In the genomic region with DNA sequence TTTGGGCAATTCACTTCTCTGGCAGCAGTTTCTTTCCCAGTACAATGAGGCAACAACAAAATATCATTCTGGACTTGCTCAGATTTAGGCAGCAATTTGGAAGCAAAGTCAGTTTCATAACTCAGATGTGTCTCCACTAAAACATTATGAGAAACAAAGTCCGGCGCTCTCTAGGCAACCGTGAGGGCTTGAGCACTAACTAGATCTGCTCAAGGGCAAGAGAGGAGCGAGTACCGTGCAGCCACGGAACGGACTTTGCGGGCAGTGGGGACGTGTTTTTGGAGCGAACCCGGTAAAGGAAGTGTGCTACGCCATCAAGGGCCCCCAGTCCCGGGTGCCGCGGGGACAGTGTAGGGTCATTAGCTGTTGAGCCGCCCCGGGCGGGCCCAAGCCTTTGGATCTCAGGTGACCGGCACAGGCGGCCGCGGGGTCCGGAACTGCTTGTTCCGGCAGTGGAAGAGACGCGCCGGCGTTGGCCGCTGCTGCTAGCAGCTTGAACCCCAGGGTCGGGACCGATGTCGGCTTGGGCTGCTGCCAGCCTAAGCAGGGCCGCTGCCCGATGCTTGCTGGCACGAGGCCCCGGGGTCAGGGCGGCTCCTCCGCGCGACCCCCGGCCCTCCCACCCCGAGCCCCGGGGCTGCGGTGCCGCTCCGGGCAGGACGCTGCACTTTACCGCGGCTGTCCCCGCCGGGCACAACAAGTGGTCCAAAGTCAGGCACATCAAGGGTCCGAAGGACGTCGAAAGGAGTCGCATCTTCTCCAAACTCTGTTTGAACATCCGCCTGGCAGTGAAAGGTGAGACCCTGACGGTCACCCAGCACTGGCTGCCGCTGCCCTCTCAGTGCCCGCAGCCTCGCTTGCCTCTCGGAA, we compare ENCODE assay signal across 8 cellular contexts. TPM values are rescaled to one million over a fixed set of nuclear protein-coding genes. Genes with fewer than 3 reads are reported as not detected.
DNase-seq lines count a peak whose midpoint lies in the region; ATAC-seq and TF ChIP-seq lines count a peak whose summit lies in the region.

A gene (plus strand): TSS at position 327 of the 870 bp plus-strand sequence. CDS start 189 bp downstream, at position 516.

- H3K23ac ChIP-seq in neuronal stem cell (ENCODE audit: low read depth, low read length, poor library complexity) = peak within 1 kb of the TSS; percentile 90

- ATAC-seq in HCT116 (peak; percentile 97), gastroesophageal sphincter (peak; percentile 93)

- no peak within 1 kb of the TSS for H2BK120ac ChIP-seq in neuronal stem cell (ENCODE audit: low read depth, low read length)

- intact Hi-C loops in HCT116 (cut with micrococcal nuclease) = loop anchor here (5.0 kb wide), 1 partner anchor 49 kb away; a partner anchor contains a TSS

- H3K9me2 ChIP-seq in HCT116 (ENCODE audit: insufficient read depth) = no peaks in the 10 kb centered on the region

- TF ChIP-seq POLR2A in HCT116 (IDR thresholded peaks at IDR 0.05; ENCODE audit: borderline replicate concordance, extremely low read depth, insufficient read depth, insufficient read length) = peak; percentile 73
- TF ChIP-seq POLR2A in gastroesophageal sphincter (IDR thresholded peaks at IDR 0.05) = peak; percentile 61 to 62

- H3K27me3 ChIP-seq in HCT116 (ENCODE audit: insufficient read depth, low read length) = no peaks in the 10 kb centered on the region
- no peaks in the 10 kb centered on the region for H3K27me3 ChIP-seq in gastroesophageal sphincter
- no peaks in the 10 kb centered on the region for H3K27me3 ChIP-seq in neuronal stem cell (ENCODE audit: control insufficient read depth in 3 of 3, insufficient read depth in 3 of 3, low read depth in 1 of 3, low read length in 3 of 3)

- BruUV-seq in HCT116 (replicated peaks; lab: Mats Ljungman, UMichigan) = no TSS peak

- POLR2A ChIA-PET in HCT116 (lab: Charles Lee) = interaction anchor here (1.3 to 2.2 kb wide), 2 partner anchors 17 to 21 kb away, joined by 4 to 6 read pairs; a partner anchor contains a TSS

- H3K4me2 ChIP-seq in HCT116 (ENCODE audit: low read length) = peak within 1 kb of the TSS; percentile 95
- H3K4me2 ChIP-seq in neuronal stem cell (ENCODE audit: insufficient read depth, low read length, poor library complexity, severe bottlenecking) = peak within 1 kb of the TSS; percentile 79

- in situ Hi-C loops in SK-MEL-5 (cut with HindIII; ENCODE audit: low pct_unique_long_range_greater_than_20kb, low sequenced_read_pairs) = no loop called here

- peaks cover 4% of the 10 kb centered on the region for H3K79me1 ChIP-seq in neuronal stem cell (ENCODE audit: low read depth, low read length)

- H2BK5ac ChIP-seq in neuronal stem cell (ENCODE audit: low read length) = no peak within 1 kb of the TSS

- peak; percentile 71 for DNase-seq in GDM1 (lab: John Stamatoyannopoulos, UW)
- peak; percentile 79 for DNase-seq in HCT116 (ENCODE audit: low read depth, low spot score)
- peak; percentile 64 for DNase-seq in MV-4-11 (lab: John Stamatoyannopoulos, UW)
- DNase-seq in SK-MEL-5 (ENCODE audit: low read depth, low spot score) = peak; percentile 82
- peak; percentile 58 to 76 (median 64) for DNase-seq in activated naive CD4-positive, alpha-beta T cell (lab: John Stamatoyannopoulos, UW)
- DNase-seq in neuronal stem cell (ENCODE audit: low spot score) = peak; percentile 74
- DNase-seq in stromal cell of bone marrow (ENCODE audit: low read depth) = peak; percentile 62

- no peak within 1 kb of the TSS for H2BK12ac ChIP-seq in neuronal stem cell (ENCODE audit: low read length)

- 1 to 3% methylated on average over 12 to 21 of the region's 61 CpGs for WGBS in gastroesophageal sphincter (ENCODE audit: low coverage in 1 of 2), 2 donors
- no CpG with 5 or more reads among the region's 61 CpGs for WGBS in neuronal stem cell (ENCODE audit: extremely low coverage in 2 of 2, insufficient read length in 2 of 2, insufficient replicate concordance in 1 of 2), 2 donors

- CTCF ChIA-PET in HCT116 (lab: Charles Lee) = interaction anchor here (2.8 kb wide), 1 partner anchor 11 kb away, joined by 11 read pairs; no protein-coding TSS in a partner anchor

- H2AK5ac ChIP-seq in neuronal stem cell (ENCODE audit: low read depth, low read length) = peak within 1 kb of the TSS; percentile 81

- RAD21 ChIA-PET in HCT116 (lab: Charles Lee; ENCODE audit: low non-redundant PET in 1 of 2, low total read pairs in 2 of 2, uncharacterized antibody in 2 of 2, unreplicated experiment in 2 of 2) = interaction anchor here in 1 of 2 experiments (0.6 kb wide), 1 partner anchor 57 kb away, joined by 4 read pairs; no protein-coding TSS in a partner anchor

- TF ChIP-seq CTCF in HCT116 (IDR thresholded peaks at IDR 0.05 in 2 of 3, conservative IDR thresholded peaks at IDR 0.05 in 1 of 3; ENCODE audit: borderline replicate concordance in 1 of 3, insufficient read depth in 1 of 3, low read depth in 2 of 3, low read length in 2 of 3) (no peak), gastroesophageal sphincter (IDR thresholded peaks at IDR 0.05) (peak in 1 of 4 experiments; percentile 23)

- no peak within 1 kb of the TSS for H2BK15ac ChIP-seq in neuronal stem cell (ENCODE audit: low read length)

- H3K9me3 ChIP-seq in HCT116 (ENCODE audit: control insufficient read depth in 1 of 2, insufficient read depth in 1 of 2, low read depth in 1 of 2, low read length in 2 of 2) = no peaks in the 10 kb centered on the region
- no peaks in the 10 kb centered on the region for H3K9me3 ChIP-seq in gastroesophageal sphincter
- no peaks in the 10 kb centered on the region for H3K9me3 ChIP-seq in neuronal stem cell (replicated peaks in 1 of 2; ENCODE audit: control insufficient read depth in 2 of 2, insufficient read depth in 1 of 2, low read depth in 1 of 2, low read length in 2 of 2)

- peak within 1 kb of the TSS; percentile 70 for H3K18ac ChIP-seq in neuronal stem cell (ENCODE audit: low read length)

- H3K27ac ChIP-seq in HCT116 (ENCODE audit: low read depth, low read length) (peak within 1 kb of the TSS; percentile 48), gastroesophageal sphincter (peak within 1 kb of the TSS; percentile 57 to 93 (median 90)), neuronal stem cell (replicated peaks; ENCODE audit: low read length) (no peak within 1 kb of the TSS)

- H3K9ac ChIP-seq in HCT116 (ENCODE audit: low read length) = peak within 1 kb of the TSS; percentile 84
- H3K9ac ChIP-seq in neuronal stem cell (ENCODE audit: low read depth, low read length, poor library complexity) = peak within 1 kb of the TSS; percentile 95

- no peak within 1 kb of the TSS for H4K91ac ChIP-seq in neuronal stem cell (ENCODE audit: low read depth, low read length, poor library complexity)

- H3K4ac ChIP-seq in neuronal stem cell (ENCODE audit: low read length) = no peak within 1 kb of the TSS

- peak; percentile 19; the same call in 1 of the 2 replicates for TF ChIP-seq RAD21 in HCT116 (IDR thresholded peaks at IDR 0.05; ENCODE audit: low read depth)

- H2AFZ ChIP-seq in HCT116 (ENCODE audit: low read depth, low read length, poor library complexity, severe bottlenecking) (peak within 1 kb of the TSS; percentile 50), neuronal stem cell (ENCODE audit: low read length) (peak within 1 kb of the TSS; percentile 91)

- peaks cover 7 to 20% of the 10 kb centered on the region in 2 experiments for H3K4me1 ChIP-seq in HCT116 (ENCODE audit: control insufficient read depth in 1 of 2, insufficient read depth in 2 of 2, low read length in 2 of 2)
- H3K4me1 ChIP-seq in gastroesophageal sphincter = peaks cover 3 to 28% (median 4%) of the 10 kb centered on the region in 3 donors
- H3K4me1 ChIP-seq in neuronal stem cell (ENCODE audit: control insufficient read depth in 2 of 2, insufficient read depth in 1 of 2, low read depth in 1 of 2, low read length in 2 of 2) = peaks cover 4 to 6% of the 10 kb centered on the region in 2 donors

- H3K36me3 ChIP-seq in HCT116 (ENCODE audit: control insufficient read depth in 1 of 2, insufficient read depth in 2 of 2, low read length in 2 of 2) (peaks cover 8 to 12% of the 10 kb centered on the region in 2 experiments; a peak in 2 of 4 replicates), gastroesophageal sphincter (peaks cover 0 to 27% of the 10 kb centered on the region in 2 donors), neuronal stem cell (replicated peaks in 1 of 2; ENCODE audit: control insufficient read depth in 2 of 2, insufficient read depth in 2 of 2, low read length in 2 of 2) (peaks cover 13 to 21% of the 10 kb centered on the region in 2 donors)

- no peak for TF ChIP-seq EP300 in gastroesophageal sphincter (IDR thresholded peaks at IDR 0.05)

- no peaks in the 10 kb centered on the region for H4K20me1 ChIP-seq in HCT116 (ENCODE audit: insufficient read depth)

- H3K79me2 ChIP-seq in HCT116 (ENCODE audit: insufficient read depth, low read length) = peaks cover 17% of the 10 kb centered on the region

- no peak within 1 kb of the TSS for H4K8ac ChIP-seq in neuronal stem cell (ENCODE audit: low read depth, low read length)

- H3K14ac ChIP-seq in neuronal stem cell (ENCODE audit: low read length) = no peak within 1 kb of the TSS

- peak within 1 kb of the TSS; percentile 92 to 93 for H3K4me3 ChIP-seq in HCT116 (replicated peaks in 1 of 2; ENCODE audit: low read depth in 1 of 2, low read length in 2 of 2)
- peak within 1 kb of the TSS; percentile 57 to 91 for H3K4me3 ChIP-seq in gastroesophageal sphincter
- peak within 1 kb of the TSS; percentile 93 to 97 for H3K4me3 ChIP-seq in neuronal stem cell (ENCODE audit: low read length in 2 of 2)

TF ChIP-seq in HCT116, 20 proteins besides CTCF, POLR2A, EP300 and RAD21 (continues in another document):
- TF ChIP-seq, protein P1, sequence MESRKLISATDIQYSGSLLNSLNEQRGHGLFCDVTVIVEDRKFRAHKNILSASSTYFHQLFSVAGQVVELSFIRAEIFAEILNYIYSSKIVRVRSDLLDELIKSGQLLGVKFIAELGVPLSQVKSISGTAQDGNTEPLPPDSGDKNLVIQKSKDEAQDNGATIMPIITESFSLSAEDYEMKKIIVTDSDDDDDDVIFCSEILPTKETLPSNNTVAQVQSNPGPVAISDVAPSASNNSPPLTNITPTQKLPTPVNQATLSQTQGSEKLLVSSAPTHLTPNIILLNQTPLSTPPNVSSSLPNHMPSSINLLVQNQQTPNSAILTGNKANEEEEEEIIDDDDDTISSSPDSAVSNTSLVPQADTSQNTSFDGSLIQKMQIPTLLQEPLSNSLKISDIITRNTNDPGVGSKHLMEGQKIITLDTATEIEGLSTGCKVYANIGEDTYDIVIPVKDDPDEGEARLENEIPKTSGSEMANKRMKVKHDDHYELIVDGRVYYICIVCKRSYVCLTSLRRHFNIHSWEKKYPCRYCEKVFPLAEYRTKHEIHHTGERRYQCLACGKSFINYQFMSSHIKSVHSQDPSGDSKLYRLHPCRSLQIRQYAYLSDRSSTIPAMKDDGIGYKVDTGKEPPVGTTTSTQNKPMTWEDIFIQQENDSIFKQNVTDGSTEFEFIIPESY (IDR thresholded peaks at IDR 0.05; ENCODE audit: extremely low read depth, insufficient replicate concordance, low read length) = peak; percentile 71

RNA-seq across cellular contexts. Expression of the gene that starts here (rescaled TPM):
- total RNA-seq in HCT116 (2021; ENCODE audit: unreplicated experiment) (39.6 TPM), gastroesophageal sphincter (10 to 100 TPM; 11.4 to 18.3 (median 14.6) TPM)
- polyA plus RNA-seq in HCT116 (2012) = 36.3 and 41.6 TPM in 2 replicates
- total RNA-seq in SK-MEL-5 (2014; rRNA removed; shearing (Covaris generic)) = 22.3 and 25.9 TPM in 2 replicates
- 50.1 and 57.7 TPM in 2 replicates for polyA plus RNA-seq in SK-MEL-5 (2015; cell fraction: cytosol; rRNA removed)
- polyA plus RNA-seq in SK-MEL-5 (2015; cell fraction: nucleus; rRNA removed) = 7.4 and 17.2 TPM in 2 replicates
- polyA plus RNA-seq in neuronal stem cell (2013, experiment 1 of 2) = 13.2 TPM
- polyA plus RNA-seq in neuronal stem cell (2013, experiment 2 of 2) = 13.7 TPM
